ENCODE assay signal across 8 cellular contexts in genomic region chr19:28468701-28469459, GRCh38.
A peak's percentile ranks its signal among the peaks of the same experiment; 100 is the strongest.
DNase-seq lines count a peak whose midpoint lies in the region; ATAC-seq lines count a peak whose summit lies in the region.

No MANE protein-coding gene starts in this region.

- no peak for ATAC-seq in GM18502 (IDR thresholded peaks at IDR 0.05; ENCODE audit: poor library complexity, unreplicated experiment)
- no peak for ATAC-seq in HG03045 (IDR thresholded peaks at IDR 0.05; ENCODE audit: unreplicated experiment)
- no peak for ATAC-seq in HG02610 (IDR thresholded peaks at IDR 0.05; ENCODE audit: unreplicated experiment)

- DNase-seq in stimulated activated CD4-positive, alpha-beta T cell treated with anti-CD3 and anti-CD28 coated beads, Interleukin-1b, Interleukin-23, amount 100 ng/mL, for 4 hours (ENCODE audit: low read depth in 2 of 2): peak; percentile 1 to 5
- no peak for DNase-seq in stimulated activated CD4-positive, alpha-beta T cell treated with anti-CD3 and anti-CD28 coated beads, Interleukin-2, amount 100 ng/mL, for 48 hours
- peak; percentile 22 for DNase-seq in activated CD8-positive, alpha-beta memory T cell treated with anti-CD3 and anti-CD28 coated beads, Interleukin-2, amount 50 U/mL, for 4 hours
- DNase-seq in kidney glomerular epithelial cell (lab: John Stamatoyannopoulos, UW) (peak; percentile 46), ureter (ENCODE audit: low spot score) (peak; percentile 48)

Comparison
In these comparisons a context has a peak if more than half of its experiments do, and no peak if none do; other contexts are left out.
1. DNase-seq: peak in stimulated activated CD4-positive, alpha-beta T cell treated with anti-CD3 and anti-CD28 coated beads, Interleukin-1b, Interleukin-23, amount 100 ng/mL, for 4 hours (2 of 2), activated CD8-positive, alpha-beta memory T cell treated with anti-CD3 and anti-CD28 coated beads, Interleukin-2, amount 50 U/mL, for 4 hours (single experiment), kidney glomerular epithelial cell (single experiment) and ureter (single experiment); none in stimulated activated CD4-positive, alpha-beta T cell treated with anti-CD3 and anti-CD28 coated beads, Interleukin-2, amount 100 ng/mL, for 48 hours (0 of 2).